22 cellular contexts compared by ENCODE assay signal in the genomic region with DNA sequence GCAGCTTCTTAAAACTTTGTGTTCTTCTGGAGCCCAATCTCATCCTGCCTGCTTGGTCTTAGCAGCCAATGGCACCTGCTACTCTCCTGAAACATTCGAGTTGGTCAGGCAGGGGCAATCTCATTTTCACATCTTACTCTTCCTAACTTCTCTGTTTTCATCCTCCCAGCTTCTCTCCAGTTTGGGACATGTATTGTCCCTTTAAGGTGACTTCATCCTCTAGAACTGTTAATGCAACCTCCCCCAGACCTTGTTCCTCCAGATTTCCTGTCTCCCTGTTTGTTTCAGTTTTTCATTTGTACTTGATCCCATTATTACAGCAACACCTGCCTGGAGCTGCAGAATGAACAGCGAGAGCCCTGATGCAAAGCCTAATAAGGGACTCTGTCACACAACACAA. TPM values are rescaled to one million over a fixed set of nuclear protein-coding genes. Genes with fewer than 3 reads are reported as not detected.
A peak's percentile ranks its signal among the peaks of the same experiment; 100 is the strongest.
DNase-seq lines count a peak whose midpoint lies in the region; ATAC-seq and TF ChIP-seq lines count a peak whose summit lies in the region.
"Had no signal": no experiment of that assay in that cellular context is flagged by ENCODE, and none has a peak within 500 bp of the region (broad histone marks: within the 10 kb centered on the region; RNA-seq: fewer than 3 reads in every experiment).

No MANE protein-coding gene starts in this region.

- H3K4me1 ChIP-seq in GM23338 (ENCODE audit: insufficient read depth) = no peaks in the 10 kb centered on the region
- H3K4me1 ChIP-seq: Caco-2 had no signal

- H3K79me2 ChIP-seq in GM23338 (replicated peaks; ENCODE audit: insufficient read depth) = no peaks in the 10 kb centered on the region

- H3K27ac Mint-ChIP-seq in GM23338 = no peak overlapping the region
- H3K27ac Mint-ChIP-seq: CD4-positive, alpha-beta memory T cell; H9 had no signal

- peak overlapping the region; percentile 47; the same call in 1 of the 2 replicates for H2AFZ ChIP-seq in GM23338

- no peaks in the 10 kb centered on the region for H3F3A ChIP-seq in GM23338 (replicated peaks; ENCODE audit: low read depth)

- intact Hi-C loops in posterior vena cava (cut with DNase I) = loop anchor here in 1 of 2 donors (10.0 kb wide), 1 partner anchor 253 kb away; no protein-coding TSS in a partner anchor

- H3K27ac ChIP-seq in GM23338 (ENCODE audit: low read depth) = no peak overlapping the region

- H3K4me3 ChIP-seq in GM23338 (no peak overlapping the region), MG63 (no peak overlapping the region)

- no peaks in the 10 kb centered on the region for H4K20me1 ChIP-seq in GM23338 (replicated peaks; ENCODE audit: insufficient read depth)

- H3K9me3 Mint-ChIP-seq in GM23338 = peaks cover 25% of the 10 kb centered on the region

- H3K9me3 ChIP-seq in MG63 = no peaks in the 10 kb centered on the region
- H3K9me3 ChIP-seq: Caco-2 had no signal

- peaks cover 2% of the 10 kb centered on the region for H3K27me3 Mint-ChIP-seq in GM23338 (ENCODE audit: insufficient read depth, low read depth, poor library complexity)

- DNase-seq in NCI-H748 (lab: John Stamatoyannopoulos, UW; ENCODE audit: unreplicated experiment) = peak; percentile 49
- DNase-seq in NCI-H748 treated with DMSO at 0.1 percent for 48 hours (lab: John Stamatoyannopoulos, UW) = no peak
- DNase-seq in GM23338 (ENCODE audit: low spot score) = no peak
- peak; percentile 64 for DNase-seq in NCI-H774 (lab: John Stamatoyannopoulos, UW)
- DNase-seq in kidney glomerular epithelial cell (lab: John Stamatoyannopoulos, UW) = peak; percentile 1
- DNase-seq in MG63 = no peak
- no peak for DNase-seq in NCI-H146 treated with DMSO at 0.1 percent for 48 hours (lab: John Stamatoyannopoulos, UW; ENCODE audit: unreplicated experiment)
- DNase-seq in posterior vena cava (ENCODE audit: low spot score) = no peak
- DNase-seq: C1 segment of cervical spinal cord; Caco-2; CD4-positive, alpha-beta memory T cell; DMS53; DMS79 treated with DMSO at 0.1 percent for 48 hours; GF-D8; H9 had no signal

- H3K9me2 ChIP-seq in GM23338 (ENCODE audit: insufficient read depth) = 0 out of 2 replicates have a peak, but pooled peaks cover 2% of the 10 kb centered on the region

- no peaks in the 10 kb centered on the region for H3K36me3 ChIP-seq in GM23338 (ENCODE audit: insufficient read depth)
- no peaks in the 10 kb centered on the region for H3K36me3 ChIP-seq in MG63

- H3K27me3 ChIP-seq in GM23338 (ENCODE audit: insufficient read depth) = no peaks in the 10 kb centered on the region
- no peaks in the 10 kb centered on the region for H3K27me3 ChIP-seq in MG63

- no peak for ATAC-seq in GM23338
- ATAC-seq: HCT116 had no signal

- H3K4me1 Mint-ChIP-seq in GM23338 = peaks cover 2% of the 10 kb centered on the region; the same call in 2 of the 3 replicates

- no peak overlapping the region for H3K4me2 ChIP-seq in GM23338

- H3K4me3 Mint-ChIP-seq in GM23338 = no peak overlapping the region
- H3K4me3 Mint-ChIP-seq: CD4-positive, alpha-beta memory T cell; H9 had no signal

- TF ChIP-seq CTCF in GM23338 (conservative IDR thresholded peaks at IDR 0.05; ENCODE audit: low read depth in 2 of 2) = no peak

- peaks cover 13% of the 10 kb centered on the region; the same call in 2 of the 3 replicates for H3K36me3 Mint-ChIP-seq in GM23338 (ENCODE audit: low read depth)
- H3K36me3 Mint-ChIP-seq: CD4-positive, alpha-beta memory T cell had no signal

TF ChIP-seq in GM23338, 12 proteins besides CTCF, POLR2A, EP300 and RAD21:
- TF ChIP-seq NANOG (IDR thresholded peaks at IDR 0.05; ENCODE audit: borderline replicate concordance) = no peak
- TF ChIP-seq, protein P1, sequence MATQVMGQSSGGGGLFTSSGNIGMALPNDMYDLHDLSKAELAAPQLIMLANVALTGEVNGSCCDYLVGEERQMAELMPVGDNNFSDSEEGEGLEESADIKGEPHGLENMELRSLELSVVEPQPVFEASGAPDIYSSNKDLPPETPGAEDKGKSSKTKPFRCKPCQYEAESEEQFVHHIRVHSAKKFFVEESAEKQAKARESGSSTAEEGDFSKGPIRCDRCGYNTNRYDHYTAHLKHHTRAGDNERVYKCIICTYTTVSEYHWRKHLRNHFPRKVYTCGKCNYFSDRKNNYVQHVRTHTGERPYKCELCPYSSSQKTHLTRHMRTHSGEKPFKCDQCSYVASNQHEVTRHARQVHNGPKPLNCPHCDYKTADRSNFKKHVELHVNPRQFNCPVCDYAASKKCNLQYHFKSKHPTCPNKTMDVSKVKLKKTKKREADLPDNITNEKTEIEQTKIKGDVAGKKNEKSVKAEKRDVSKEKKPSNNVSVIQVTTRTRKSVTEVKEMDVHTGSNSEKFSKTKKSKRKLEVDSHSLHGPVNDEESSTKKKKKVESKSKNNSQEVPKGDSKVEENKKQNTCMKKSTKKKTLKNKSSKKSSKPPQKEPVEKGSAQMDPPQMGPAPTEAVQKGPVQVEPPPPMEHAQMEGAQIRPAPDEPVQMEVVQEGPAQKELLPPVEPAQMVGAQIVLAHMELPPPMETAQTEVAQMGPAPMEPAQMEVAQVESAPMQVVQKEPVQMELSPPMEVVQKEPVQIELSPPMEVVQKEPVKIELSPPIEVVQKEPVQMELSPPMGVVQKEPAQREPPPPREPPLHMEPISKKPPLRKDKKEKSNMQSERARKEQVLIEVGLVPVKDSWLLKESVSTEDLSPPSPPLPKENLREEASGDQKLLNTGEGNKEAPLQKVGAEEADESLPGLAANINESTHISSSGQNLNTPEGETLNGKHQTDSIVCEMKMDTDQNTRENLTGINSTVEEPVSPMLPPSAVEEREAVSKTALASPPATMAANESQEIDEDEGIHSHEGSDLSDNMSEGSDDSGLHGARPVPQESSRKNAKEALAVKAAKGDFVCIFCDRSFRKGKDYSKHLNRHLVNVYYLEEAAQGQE (IDR thresholded peaks at IDR 0.05; ENCODE audit: unreplicated experiment) = no peak
- TF ChIP-seq STAT1 (IDR thresholded peaks at IDR 0.05; ENCODE audit: unreplicated experiment) = no peak
- no peak for TF ChIP-seq EZH2 (IDR thresholded peaks at IDR 0.05; ENCODE audit: low read depth, unreplicated experiment)
- TF ChIP-seq CREB1 (CRISPR knock-in tag; IDR thresholded peaks at IDR 0.05; ENCODE audit: low read depth) = no peak
- no peak for TF ChIP-seq EZH2phosphoT487 (IDR thresholded peaks at IDR 0.05; ENCODE audit: unreplicated experiment)
- TF ChIP-seq ZNF114 (CRISPR knock-in tag; IDR thresholded peaks at IDR 0.05) = no peak
- no peak for TF ChIP-seq ZNF331 (CRISPR knock-in tag; IDR thresholded peaks at IDR 0.05; ENCODE audit: low read depth)
- TF ChIP-seq JUNB (IDR thresholded peaks at IDR 0.05; ENCODE audit: unreplicated experiment) = no peak

RNA-seq across cellular contexts. Expression of a gene that starts 31.3 kb away (rescaled TPM):
- total RNA-seq in GM23338 (2014; rRNA removed; shearing (Covaris generic)) = 0.14 TPM in 1 of 2 replicates, not detected in the other
- polyA plus RNA-seq in GM23338 (2016; fragmentation: Nextera tagmentation; extraction: Ambion mirVana) = 0.13 TPM in 1 of 2 replicates, not detected in the other
- not detected in 2 replicates for total RNA-seq in MG63 (2014; rRNA removed; shearing (Covaris generic); ENCODE audit: low replicate concordance)
- not detected for total RNA-seq in posterior vena cava
- total RNA-seq: A172; A673; CD4-positive, alpha-beta memory T cell; Daoy; G401; H4; H9 had no signal
- polyA plus RNA-seq: BJ; CD4-positive, alpha-beta memory T cell had no signal

RNA-seq across cellular contexts. Expression of a gene that starts 32.9 kb away (rescaled TPM):
- not detected in 2 replicates for total RNA-seq in GM23338 (2014; rRNA removed; shearing (Covaris generic))
- not detected in 2 replicates for polyA plus RNA-seq in GM23338 (2016; fragmentation: Nextera tagmentation; extraction: Ambion mirVana)
- total RNA-seq in MG63 (2014; rRNA removed; shearing (Covaris generic); ENCODE audit: low replicate concordance) = 0.89 and 27.3 TPM in 2 replicates
- total RNA-seq in posterior vena cava = 10 to 100 TPM; 10.3 to 34.5 TPM
- total RNA-seq: A673, G401, H9 had no signal
- polyA plus RNA-seq: CD4-positive, alpha-beta memory T cell had no signal

RNA-seq across cellular contexts. Expression of a gene that starts 54.7 kb away (rescaled TPM):
- not detected in 2 replicates for total RNA-seq in GM23338 (2014; rRNA removed; shearing (Covaris generic))
- not detected in 2 replicates for polyA plus RNA-seq in GM23338 (2016; fragmentation: Nextera tagmentation; extraction: Ambion mirVana)
- total RNA-seq in MG63 (2014; rRNA removed; shearing (Covaris generic); ENCODE audit: low replicate concordance) = not detected in 2 replicates
- total RNA-seq in posterior vena cava = not detected
- total RNA-seq: A172; A673; Caco-2; CD4-positive, alpha-beta memory T cell; G401; H4; H9 had no signal
- polyA plus RNA-seq: CD4-positive, alpha-beta memory T cell had no signal

RNA-seq across cellular contexts. Expression of a gene that starts 54.8 kb away (rescaled TPM):
- total RNA-seq in GM23338 (2014; rRNA removed; shearing (Covaris generic)) = not detected in 2 replicates
- not detected in 2 replicates for polyA plus RNA-seq in GM23338 (2016; fragmentation: Nextera tagmentation; extraction: Ambion mirVana)
- not detected in 2 replicates for total RNA-seq in MG63 (2014; rRNA removed; shearing (Covaris generic); ENCODE audit: low replicate concordance)
- total RNA-seq in posterior vena cava = not detected
- total RNA-seq: A172; A673; Caco-2; CD4-positive, alpha-beta memory T cell; Daoy; G401; H4; H9 had no signal
- polyA plus RNA-seq: BJ; CD4-positive, alpha-beta memory T cell had no signal

Comparison
In these comparisons a context has a peak if more than half of its experiments do, and no peak if none do; other contexts are left out.
1. DNase-seq: peak in NCI-H748 (single experiment), NCI-H774 (single experiment) and kidney glomerular epithelial cell (single experiment); none in NCI-H748 treated with DMSO at 0.1 percent for 48 hours (single experiment), GM23338 (single experiment), MG63 (single experiment), NCI-H146 treated with DMSO at 0.1 percent for 48 hours (single experiment) and posterior vena cava (single experiment).